Comparison of ENCODE assay signal across 16 cellular contexts in the genomic region with DNA sequence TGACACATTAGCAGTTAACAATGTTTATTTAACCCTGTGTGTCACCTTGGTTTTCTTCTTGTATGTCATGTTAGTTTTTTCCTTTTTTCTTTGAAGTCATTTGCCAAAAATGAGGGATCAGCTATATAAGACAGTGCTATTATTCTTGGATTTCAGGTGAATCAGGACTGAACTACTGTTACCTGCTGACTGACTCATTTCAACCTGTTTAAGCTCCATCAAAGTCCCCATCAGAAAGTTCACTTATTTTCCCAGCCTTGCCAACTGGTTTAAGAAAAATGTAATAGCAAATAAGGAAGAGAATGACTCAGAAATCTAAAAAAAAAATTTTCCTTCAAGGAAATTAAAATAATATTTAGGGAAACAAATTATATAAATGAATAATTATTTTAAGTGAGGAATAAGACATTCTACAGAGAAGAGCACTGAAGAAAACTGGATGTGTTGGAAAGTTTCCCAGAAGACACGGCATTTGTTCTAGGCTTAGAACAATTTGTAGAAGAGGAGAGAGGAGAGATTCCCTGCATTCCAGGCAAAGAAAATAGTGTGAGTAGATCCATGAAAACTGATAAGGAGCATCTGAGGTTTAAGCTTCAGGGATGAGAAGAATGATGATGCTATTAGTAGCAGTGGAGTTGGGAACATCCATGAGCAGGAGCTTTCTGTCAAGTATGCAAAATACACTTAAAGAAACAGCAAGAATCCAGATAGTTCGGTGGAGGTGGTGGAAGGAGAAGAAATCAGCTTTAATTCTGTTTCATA.
DNase-seq lines count a peak whose midpoint lies in the region.
"Had no signal": no experiment of that assay in that cellular context is flagged by ENCODE, and none has a peak within 500 bp of the region (broad histone marks: within the 10 kb centered on the region; RNA-seq: fewer than 3 reads in every experiment).

No MANE protein-coding gene starts in this region.

- H3K9ac ChIP-seq in adipocyte (ENCODE audit: low read length), result no peak overlapping the region

- DNase-seq in ELR (ENCODE audit: low read depth) (peak; percentile 10), adipocyte (ENCODE audit: low read depth) (peak; percentile 69), fibroblast of peridontal ligament (ENCODE audit: extremely low read depth) (peak; percentile 18), pons (ENCODE audit: low spot score) (peak; percentile 5), NCI-H1694 treated with DMSO at 0.1 percent for 48 hours (lab: John Stamatoyannopoulos, UW) (no peak), HPDE6-E6E7 (ENCODE audit: extremely low spot score) (no peak), NCI-H510A (lab: John Stamatoyannopoulos, UW) (no peak), T-helper 1 cell (no peak)
- DNase-seq: activated B cell treated with CpG ODN at 0.5 μM for 24 hours; islet precursor cell; NCI-H345; sigmoid colon; stimulated activated CD4-positive, alpha-beta T cell treated with anti-CD3 and anti-CD28 coated beads, Interleukin-4, amount 100 ng/mL, for 4 hours; T-helper 2 cell; tibial artery had no signal

- no peak overlapping the region for H3K4me3 ChIP-seq in adipocyte (ENCODE audit: low read length)
- H3K4me3 ChIP-seq: sigmoid colon, tibial artery had no signal

- no peaks in the 10 kb centered on the region for H3K27me3 ChIP-seq in adipocyte (replicated peaks; ENCODE audit: control insufficient read depth, insufficient read depth, low read length)
- H3K27me3 ChIP-seq: neutrophil, sigmoid colon, tibial artery had no signal

- peaks cover 10% of the 10 kb centered on the region for H3K4me1 ChIP-seq in adipocyte (ENCODE audit: control insufficient read depth, insufficient read depth, low read length)
- H3K4me1 ChIP-seq: sigmoid colon had no signal

- peaks cover 3% of the 10 kb centered on the region for H3K36me3 ChIP-seq in adipocyte (ENCODE audit: control insufficient read depth, insufficient read depth, low read length, severe bottlenecking)
- H3K36me3 ChIP-seq: neutrophil, sigmoid colon, tibial artery had no signal

- H3K9me3 ChIP-seq in adipocyte (ENCODE audit: control insufficient read depth, low read length), result no peaks in the 10 kb centered on the region
- H3K9me3 ChIP-seq: neutrophil, sigmoid colon, tibial artery had no signal

Comparison
In these comparisons a context has a peak if more than half of its experiments do, and no peak if none do; other contexts are left out.
1. DNase-seq: peak in ELR (single experiment), adipocyte (single experiment), fibroblast of peridontal ligament (single experiment) and pons (single experiment); none in NCI-H1694 treated with DMSO at 0.1 percent for 48 hours (single experiment), HPDE6-E6E7 (single experiment), NCI-H510A (single experiment) and T-helper 1 cell (0 of 5).